12 cellular contexts compared by ENCODE assay signal in genomic region chr13:111005364-111005763, GRCh38.
DNase-seq lines count a peak whose midpoint lies in the region; ATAC-seq, FAIRE-seq and TF ChIP-seq lines count a peak whose summit lies in the region.
"Had no signal": no experiment of that assay in that cellular context is flagged by ENCODE, and none has a peak within 500 bp of the region (broad histone marks: within the 10 kb centered on the region; RNA-seq: fewer than 3 reads in every experiment).

No MANE protein-coding gene starts in this region.

- TF ChIP-seq POLR2A in A549 (IDR thresholded peaks at IDR 0.05; ENCODE audit: low read length) (no peak), Peyer's patch (IDR thresholded peaks at IDR 0.05) (no peak), ovary (IDR thresholded peaks at IDR 0.05) (no peak), tibial nerve (IDR thresholded peaks at IDR 0.05) (no peak)

- H3K4me1 ChIP-seq in A549 (no peaks in the 10 kb centered on the region; the same call in 2 of the 3 replicates), Peyer's patch (peaks cover 0 to 7% (median 0%) of the 10 kb centered on the region in 4 donors), fibroblast of lung (ENCODE audit: control insufficient read depth, extremely low read depth, insufficient read depth, low read length) (peaks cover 17% of the 10 kb centered on the region), ovary (ENCODE audit: insufficient read depth) (peaks cover 6% of the 10 kb centered on the region), tibial nerve (peaks cover 0 to 33% (median 7%) of the 10 kb centered on the region in 4 donors)

- no peak overlapping the region for H3K27ac ChIP-seq in A549
- peak overlapping the region in 3 of 4 donors; percentile 40 to 80 (median 75) for H3K27ac ChIP-seq in Peyer's patch
- peak overlapping the region; percentile 91 for H3K27ac ChIP-seq in fibroblast of lung (ENCODE audit: insufficient read depth, low read length)
- H3K27ac ChIP-seq in ovary = peak overlapping the region; percentile 76 to 89
- H3K27ac ChIP-seq in tibial nerve = peak overlapping the region in 2 of 4 donors; percentile 88

- intact Hi-C loops in ovary (cut with DNase I) = no loop called here

- no peak overlapping the region for H3K9ac ChIP-seq in fibroblast of lung (ENCODE audit: insufficient read depth, low read length)

- ATAC-seq in A549 (peak; percentile 43 to 50; a peak in 2 of 6 replicates), HG03442 (IDR thresholded peaks at IDR 0.05; ENCODE audit: unreplicated experiment) (no peak), HG03469 (IDR thresholded peaks at IDR 0.05; ENCODE audit: unreplicated experiment) (no peak)

- no peaks in the 10 kb centered on the region for H4K20me1 ChIP-seq in fibroblast of lung (ENCODE audit: control insufficient read depth, extremely low read depth, insufficient read depth, low read length)

- H3K79me2 ChIP-seq in fibroblast of lung (ENCODE audit: control insufficient read depth, insufficient read depth, low read length) = no peaks in the 10 kb centered on the region

- peak overlapping the region; percentile 61 for H2AFZ ChIP-seq in fibroblast of lung (ENCODE audit: low read length)

- DNase-seq in A549 (ENCODE audit: low read depth in 1 of 2, low spot score in 1 of 2) = peak; percentile 2 to 31
- no peak for DNase-seq in Peyer's patch
- DNase-seq in fibroblast of lung (ENCODE audit: low read depth in 2 of 2) = peak; percentile 16 to 66
- no peak for DNase-seq in ovary
- DNase-seq in GM20000 (ENCODE audit: low spot score) = no peak
- DNase-seq in tibial nerve (ENCODE audit: low spot score in 2 of 2) = no peak
- DNase-seq: GF-D8, NCI-H2029 treated with DMSO at 0.1 percent for 48 hours, OCI-M1 had no signal

- WGBS in A549 (ENCODE audit: missing lambda C conversion rate) = 53% methylated on average over 6 of the region's 6 CpGs
- WGBS in ovary, 3 donors = 78 to 81% (median 80%) methylated on average over 6 of the region's 6 CpGs
- 81 to 82% methylated on average over 6 of the region's 6 CpGs for WGBS in tibial nerve, 2 donors

- CTCF ChIA-PET in A549 (lab: Yijun Ruan, JAX) = interaction anchor here (1.6 kb wide), 1 partner anchor 62 kb away, joined by 5 read pairs; no protein-coding TSS in a partner anchor

- H3K4me2 ChIP-seq in A549 (no peak overlapping the region), fibroblast of lung (ENCODE audit: extremely low read depth, insufficient read depth, low read length) (no peak overlapping the region)

- POLR2A ChIA-PET in A549 (lab: Yijun Ruan, JAX) = no interaction called here

- no peak for FAIRE-seq in A549 (lab: Jason Lieb, UNC)
- FAIRE-seq: TTC549 had no signal

- H3K27me3 ChIP-seq in Peyer's patch (no peaks in the 10 kb centered on the region), fibroblast of lung (ENCODE audit: control insufficient read depth, insufficient read depth, low read length) (no peaks in the 10 kb centered on the region), ovary (no peaks in the 10 kb centered on the region), tibial nerve (no peaks in the 10 kb centered on the region)

- H3K36me3 ChIP-seq in Peyer's patch (no peaks in the 10 kb centered on the region), fibroblast of lung (ENCODE audit: control insufficient read depth, insufficient read depth, low read length) (no peaks in the 10 kb centered on the region), ovary (no peaks in the 10 kb centered on the region), tibial nerve (no peaks in the 10 kb centered on the region)

- TF ChIP-seq CTCF in A549 (IDR thresholded peaks at IDR 0.05) (no peak), Peyer's patch (IDR thresholded peaks at IDR 0.05) (no peak), fibroblast of lung (conservative IDR thresholded peaks at IDR 0.05 in 1 of 2, IDR thresholded peaks at IDR 0.05 in 1 of 2; ENCODE audit: low read depth in 1 of 2, low read length in 2 of 2) (no peak), ovary (IDR thresholded peaks at IDR 0.05) (no peak), GM20000 (IDR thresholded peaks at IDR 0.05; ENCODE audit: extremely low read depth, missing control alignments) (no peak), tibial nerve (IDR thresholded peaks at IDR 0.05) (no peak)

- H3K4me3 ChIP-seq in A549 = no peak overlapping the region
- no peak overlapping the region for H3K4me3 ChIP-seq in Peyer's patch
- no peak overlapping the region for H3K4me3 ChIP-seq in fibroblast of lung (replicated peaks in 1 of 4; ENCODE audit: control extremely low read depth in 1 of 4, insufficient read depth in 1 of 4, low read depth in 3 of 4, low read length in 4 of 4)
- no peak overlapping the region for H3K4me3 ChIP-seq in ovary
- H3K4me3 ChIP-seq in tibial nerve = no peak overlapping the region

- TF ChIP-seq EP300 in A549 (IDR thresholded peaks at IDR 0.05) = no peak
- TF ChIP-seq EP300 in ovary (IDR thresholded peaks at IDR 0.05) = no peak
- TF ChIP-seq EP300 in tibial nerve (IDR thresholded peaks at IDR 0.05) = no peak

- H3K9me3 ChIP-seq in A549 (no peaks in the 10 kb centered on the region), Peyer's patch (no peaks in the 10 kb centered on the region), fibroblast of lung (ENCODE audit: control insufficient read depth, insufficient read depth, low read depth, low read length) (no peaks in the 10 kb centered on the region), ovary (no peaks in the 10 kb centered on the region), tibial nerve (no peaks in the 10 kb centered on the region)

- TF ChIP-seq RAD21 in A549 (conservative IDR thresholded peaks at IDR 0.05 in 1 of 2, IDR thresholded peaks at IDR 0.05 in 1 of 2) = no peak

TF ChIP-seq in A549, 52 proteins besides CTCF, POLR2A, EP300 and RAD21:
- no peak for TF ChIP-seq RFX5 (IDR thresholded peaks at IDR 0.05)
- TF ChIP-seq PHF8 (IDR thresholded peaks at IDR 0.05; ENCODE audit: borderline replicate concordance, low read depth) = no peak
- TF ChIP-seq POLR2AphosphoS2 (conservative IDR thresholded peaks at IDR 0.05; ENCODE audit: low read length) = no peak
- TF ChIP-seq NFE2L2 (conservative IDR thresholded peaks at IDR 0.05; ENCODE audit: low read length) = no peak
- no peak for TF ChIP-seq ESRRA (IDR thresholded peaks at IDR 0.05; ENCODE audit: borderline replicate concordance, low read length)
- no peak for TF ChIP-seq HDAC2 (IDR thresholded peaks at IDR 0.05)
- no peak for TF ChIP-seq CBX2 (IDR thresholded peaks at IDR 0.05; ENCODE audit: borderline replicate concordance, low read depth)
TF ChIP-seq in A549: peak in this region for 0.

Comparison
In these comparisons a context has a peak if more than half of its experiments do, and no peak if none do; other contexts are left out.
1. ATAC-seq: peak in A549 (2 of 2); none in HG03442 (single experiment) and HG03469 (single experiment).
2. DNase-seq: peak in A549 (2 of 2) and fibroblast of lung (2 of 2); none in Peyer's patch (0 of 3), ovary (0 of 5), GM20000 (single experiment) and tibial nerve (0 of 2).
3. H3K27ac ChIP-seq: peak in Peyer's patch (3 of 4), fibroblast of lung (single experiment) and ovary (2 of 2); none in A549 (0 of 2).